8 cellular contexts compared by ENCODE assay signal in genomic region chr2:118003396-118003824, GRCh38. TPM values are rescaled to one million over a fixed set of nuclear protein-coding genes. Genes with fewer than 3 reads are reported as not detected.
DNase-seq lines count a peak whose midpoint lies in the region; ATAC-seq and TF ChIP-seq lines count a peak whose summit lies in the region.

No MANE protein-coding gene starts in this region.

- in situ Hi-C loops in astrocyte of the cerebellum (cut with HindIII; ENCODE audit: low sequenced_read_pairs): no loop called here
- in situ Hi-C loops in gastrocnemius medialis (cut with MboI; ENCODE audit: low sequenced_read_pairs in 4 of 4): loop anchor here (5.0 to 10.0 kb wide), 3 partner anchors 171 to 179 kb away; no protein-coding TSS in a partner anchor

- H3K27ac ChIP-seq in gastrocnemius medialis: no peak overlapping the region

- peak; percentile 63 for TF ChIP-seq CTCF in astrocyte of the cerebellum (IDR thresholded peaks at IDR 0.05; ENCODE audit: low read depth, low read length, missing control alignments)
- peak; percentile 62 to 83 (median 71) for TF ChIP-seq CTCF in gastrocnemius medialis (IDR thresholded peaks at IDR 0.05 in 4 of 5, conservative IDR thresholded peaks at IDR 0.05 in 1 of 5)

- no peaks in the 10 kb centered on the region for H3K27me3 ChIP-seq in gastrocnemius medialis

- intact Hi-C loops in gastrocnemius medialis (cut with DNase I; ENCODE audit: low total_unique reads): loop anchor here (1.0 to 2.0 kb wide), 3 partner anchors 35 to 189 kb away; partner anchors contain the start of gene DDX18

- peaks cover 0 to 5% of the 10 kb centered on the region in 2 donors for H3K4me1 ChIP-seq in gastrocnemius medialis

- no peaks in the 10 kb centered on the region for H3K9me3 ChIP-seq in gastrocnemius medialis

- H3K4me3 ChIP-seq in astrocyte of the cerebellum (ENCODE audit: low read depth, low read length): no peak overlapping the region
- H3K4me3 ChIP-seq in gastrocnemius medialis: no peak overlapping the region

- H3K36me3 ChIP-seq in gastrocnemius medialis: peaks cover 4 to 73% of the 10 kb centered on the region in 2 donors

- ATAC-seq in GM18508 (IDR thresholded peaks at IDR 0.05; ENCODE audit: insufficient read depth, unreplicated experiment) (peak; percentile 96), HG02884 (IDR thresholded peaks at IDR 0.05; ENCODE audit: unreplicated experiment) (peak; percentile 98), gastrocnemius medialis (peak; percentile 90 to 97)

- DNase-seq in AG20443 (ENCODE audit: low spot score) (peak; percentile 77), NCI-H1092 treated with DMSO at 0.1 percent for 48 hours (lab: John Stamatoyannopoulos, UW) (peak; percentile 40), SK-N-DZ (ENCODE audit: low spot score) (peak; percentile 79), astrocyte of the cerebellum (ENCODE audit: low read depth) (peak; percentile 63), hepatic stellate cell (ENCODE audit: low spot score) (peak; percentile 49), gastrocnemius medialis (peak; percentile 10 to 16)

- TF ChIP-seq POLR2A in gastrocnemius medialis (IDR thresholded peaks at IDR 0.05): no peak

RNA-seq across cellular contexts. Expression of gene CCDC93, which starts 10.5 kb away (rescaled TPM):
- 10.3 and 23.6 TPM in 2 replicates for polyA plus RNA-seq in SK-N-DZ (2014; cell fraction: cytosol; rRNA removed)
- polyA plus RNA-seq in SK-N-DZ (2014; cell fraction: nucleus; rRNA removed): 63.1 and 93.1 TPM in 2 replicates
- 10 to 100 TPM in 3 of 4 donors, 1 to 10 TPM in 1; 9.6 to 13.6 (median 12.8) TPM for total RNA-seq in gastrocnemius medialis

Comparison
In these comparisons a context has a peak if more than half of its experiments do, and no peak if none do; other contexts are left out.
1. DNase-seq: peak in every context shown above with its lines; median percentile 79 in SK-N-DZ; 77 in AG20443; 63 in astrocyte of the cerebellum; 49 in hepatic stellate cell; 40 in NCI-H1092 treated with DMSO at 0.1 percent for 48 hours; 13 in gastrocnemius medialis.